Comparison of ENCODE assay signal across 19 cellular contexts in genomic region chr5:84370176-84370575, GRCh38. TPM values are rescaled to one million over a fixed set of nuclear protein-coding genes. Genes with fewer than 3 reads are reported as not detected.
DNase-seq lines count a peak whose midpoint lies in the region; ATAC-seq and TF ChIP-seq lines count a peak whose summit lies in the region.
"Had no signal": no experiment of that assay in that cellular context is flagged by ENCODE, and none has a peak within 500 bp of the region (broad histone marks: within the 10 kb centered on the region; RNA-seq: fewer than 3 reads in every experiment).

No MANE protein-coding gene starts in this region.

- no peaks in the 10 kb centered on the region for H4K20me1 ChIP-seq in neural progenitor cell (ENCODE audit: low read depth)

- peaks cover 3% of the 10 kb centered on the region for H3K27me3 Mint-ChIP-seq in neural progenitor cell (ENCODE audit: insufficient read depth, low read depth)
- H3K27me3 Mint-ChIP-seq: CD4-positive, CD25-positive, alpha-beta regulatory T cell had no signal

- no peaks in the 10 kb centered on the region for H3K36me3 Mint-ChIP-seq in neural progenitor cell
- H3K36me3 Mint-ChIP-seq: CD4-positive, CD25-positive, alpha-beta regulatory T cell had no signal

- H3K9me3 ChIP-seq in endocrine pancreas (ENCODE audit: control insufficient read depth, low read length) (no peaks in the 10 kb centered on the region), neural progenitor cell (ENCODE audit: low read depth) (no peaks in the 10 kb centered on the region)
- H3K9me3 ChIP-seq: BE2C, Caco-2 had no signal

- H3K4me3 Mint-ChIP-seq in neural progenitor cell = no peak overlapping the region
- H3K4me3 Mint-ChIP-seq: CD4-positive, CD25-positive, alpha-beta regulatory T cell had no signal

- H3K27ac Mint-ChIP-seq in neural progenitor cell = no peak overlapping the region
- H3K27ac Mint-ChIP-seq: CD4-positive, CD25-positive, alpha-beta regulatory T cell had no signal

- no peaks in the 10 kb centered on the region for H3K9me3 Mint-ChIP-seq in neural progenitor cell

- no peak overlapping the region for H3K4me2 ChIP-seq in neural progenitor cell

- H3K79me2 ChIP-seq in neural progenitor cell (ENCODE audit: low read depth) = no peaks in the 10 kb centered on the region

- DNase-seq in NCI-H510A treated with DMSO at 0.1 percent for 48 hours (lab: John Stamatoyannopoulos, UW) (peak; percentile 42), NCI-H510A (lab: John Stamatoyannopoulos, UW) (no peak), NCI-H69 (lab: John Stamatoyannopoulos, UW) (peak; percentile 84), SIG-M5 (lab: John Stamatoyannopoulos, UW) (no peak), omental fat pad (ENCODE audit: low spot score) (no peak), neural progenitor cell (ENCODE audit: low spot score) (no peak)
- DNase-seq: BE2C; Caco-2; CD4-positive, CD25-positive, alpha-beta regulatory T cell; GF-D8; GOT3; MM.1S; NCI-H187 treated with DMSO at 0.1 percent for 48 hours; NCI-H446; SW 1271 had no signal

- H3K4me3 ChIP-seq in endocrine pancreas (ENCODE audit: control insufficient read depth, insufficient read depth, low read length) (peak overlapping the region; percentile 61), neural progenitor cell (no peak overlapping the region)

- H3K27me3 ChIP-seq in endocrine pancreas (ENCODE audit: control insufficient read depth, insufficient read depth, low read length) (no peaks in the 10 kb centered on the region), neural progenitor cell (no peaks in the 10 kb centered on the region)
- H3K27me3 ChIP-seq: BE2C had no signal

- no peak for ATAC-seq in omental fat pad (ENCODE audit: low FRiP score)
- ATAC-seq: HCT116, Panc1, Right ventricle myocardium inferior had no signal

- H3F3A ChIP-seq in neural progenitor cell (ENCODE audit: low read depth) = no peaks in the 10 kb centered on the region

- H3K36me3 ChIP-seq in endocrine pancreas (ENCODE audit: control insufficient read depth, insufficient read depth, low read length) (no peaks in the 10 kb centered on the region), neural progenitor cell (no peaks in the 10 kb centered on the region)
- H3K36me3 ChIP-seq: BE2C had no signal

- no peak overlapping the region for H3K9ac ChIP-seq in endocrine pancreas (ENCODE audit: control insufficient read depth, insufficient read depth, low read length)
- no peak overlapping the region for H3K9ac ChIP-seq in neural progenitor cell

- H3K4me1 ChIP-seq in endocrine pancreas (ENCODE audit: control insufficient read depth, insufficient read depth, low read length) (peaks cover 20% of the 10 kb centered on the region), neural progenitor cell (no peaks in the 10 kb centered on the region)
- H3K4me1 ChIP-seq: BE2C, Caco-2 had no signal

- H2AFZ ChIP-seq in neural progenitor cell (replicated peaks) = no peak overlapping the region

- TF ChIP-seq CTCF in omental fat pad (IDR thresholded peaks at IDR 0.05) = no peak
- TF ChIP-seq CTCF in neural progenitor cell (IDR thresholded peaks at IDR 0.05) = no peak

- H3K4me1 Mint-ChIP-seq in neural progenitor cell = peaks cover 4% of the 10 kb centered on the region
- H3K4me1 Mint-ChIP-seq: CD4-positive, CD25-positive, alpha-beta regulatory T cell had no signal

- no peak overlapping the region for H3K27ac ChIP-seq in neural progenitor cell

RNA-seq across cellular contexts. Expression of gene EDIL3, which starts 14.5 kb away (rescaled TPM):
- 10 to 100 TPM in 1 of 4 donors, 1 to 10 TPM in 3; 2.3 to 22.4 (median 4.2) TPM for total RNA-seq in omental fat pad
- 7.8 and 13.8 TPM in 2 replicates for total RNA-seq in neural progenitor cell (ENCODE audit: low replicate concordance)
- total RNA-seq: Caco-2; CD4-positive, CD25-positive, alpha-beta regulatory T cell had no signal

Comparison
In these comparisons a context has a peak if more than half of its experiments do, and no peak if none do; other contexts are left out.
1. DNase-seq: peak in NCI-H510A treated with DMSO at 0.1 percent for 48 hours (single experiment) and NCI-H69 (single experiment); none in NCI-H510A (single experiment), SIG-M5 (single experiment), omental fat pad (single experiment) and neural progenitor cell (single experiment).